Comparison of ENCODE assay signal across 8 cellular contexts in the genomic region with DNA sequence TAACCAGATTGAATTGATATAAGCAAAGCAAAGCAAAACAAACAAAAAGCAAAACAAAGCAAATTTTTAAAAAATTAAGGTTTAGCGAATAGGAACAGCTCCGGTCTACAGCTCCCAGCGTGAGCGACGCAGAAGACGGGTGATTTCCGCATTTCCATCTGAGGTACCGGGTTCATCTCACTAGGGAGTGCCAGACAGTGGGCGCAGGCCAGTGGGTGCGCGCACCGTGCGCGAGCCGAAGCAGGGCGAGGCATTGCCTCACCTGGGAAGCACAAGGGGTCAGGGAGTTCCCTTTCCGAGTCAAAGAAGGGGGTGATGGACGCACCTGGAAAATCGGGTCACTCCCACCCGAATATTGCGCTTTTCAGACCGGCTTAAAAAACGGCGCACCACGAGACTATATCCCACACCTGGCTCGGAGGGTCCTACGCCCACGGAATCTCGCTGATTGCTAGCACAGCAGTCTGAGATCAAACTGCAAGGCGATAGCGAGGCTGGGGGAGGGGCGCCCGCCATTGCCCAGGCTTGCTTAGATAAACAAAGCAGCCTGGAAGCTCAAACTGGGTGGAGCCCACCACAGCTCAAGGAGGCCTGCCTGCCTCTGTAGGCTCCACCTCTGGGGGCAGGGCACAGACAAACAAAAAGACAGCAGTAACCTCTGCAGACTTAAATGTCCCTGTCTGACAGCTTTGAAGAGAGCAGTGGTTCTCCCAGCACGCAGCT.
DNase-seq lines count a peak whose midpoint lies in the region; ATAC-seq and TF ChIP-seq lines count a peak whose summit lies in the region.
"Not testable (repeated sequence)": the region's sequence is repeated elsewhere in the genome, so short reads cannot be mapped to it uniquely, and the experiment has no call there.

No MANE protein-coding gene starts in this region.

- H3K27ac ChIP-seq in DOHH2 (ENCODE audit: low read depth, low read length); ectodermal cell (ENCODE audit: insufficient read depth, low read depth, low read length, poor library complexity, severe bottlenecking): not testable (repeated sequence)

- TF ChIP-seq CTCF in DOHH2 (IDR thresholded peaks at IDR 0.05; ENCODE audit: low read depth, low read length, poor library complexity, severe bottlenecking); WI38 (IDR thresholded peaks at IDR 0.05; ENCODE audit: low read depth, low read length); nephron (IDR thresholded peaks at IDR 0.05; ENCODE audit: unreplicated experiment in 3 of 3): not testable (repeated sequence)

- intact Hi-C loops in activated T-helper 2 cell treated with anti-CD3 and anti-CD28 coated beads, Interferon-gamma antibody, Interleukin-2, Interleukin-4, amounts not matched to agents 10 μg/mL and 5 μg/mL and 100 μg/mL, durations not matched to agents 14 hours and 24 hours and 36 hours (cut with micrococcal nuclease), result loop anchor here (2.0 kb wide), 1 partner anchor 235 kb away; no protein-coding TSS in a partner anchor

- H3K4me2 ChIP-seq in DOHH2 (ENCODE audit: low read length), result peak overlapping the region; percentile 18; the same call in 1 of the 2 replicates

- H3K4me1 Mint-ChIP-seq in activated T-helper 2 cell treated with anti-CD3 and anti-CD28 coated beads, Interferon-gamma antibody, Interleukin-2, Interleukin-4, amounts not matched to agents 10 μg/mL and 5 μg/mL and 100 μg/mL, durations not matched to agents 14 hours and 24 hours and 36 hours (ENCODE audit: low read depth); nephron; stimulated activated naive CD8-positive, alpha-beta T cell treated with anti-CD3 and anti-CD28 coated beads, Interleukin-15, amount 100 ng/mL, for 72 hours: not testable (repeated sequence)

- peak overlapping the region; percentile 47 for H3K4me3 Mint-ChIP-seq in activated T-helper 2 cell treated with anti-CD3 and anti-CD28 coated beads, Interferon-gamma antibody, Interleukin-2, Interleukin-4, amounts not matched to agents 10 μg/mL and 5 μg/mL and 100 μg/mL, durations not matched to agents 14 hours and 24 hours and 36 hours (ENCODE audit: low read depth)
- peak overlapping the region; percentile 73 to 79 (median 76) for H3K4me3 Mint-ChIP-seq in nephron
- H3K4me3 Mint-ChIP-seq in stimulated activated naive CD8-positive, alpha-beta T cell treated with anti-CD3 and anti-CD28 coated beads, Interleukin-15, amount 100 ng/mL, for 72 hours, result peak overlapping the region; percentile 58 to 82

- H3F3A ChIP-seq in DOHH2 (ENCODE audit: control insufficient read depth, insufficient read depth), result not testable (repeated sequence)

- H3K79me2 ChIP-seq in DOHH2 (ENCODE audit: control insufficient read depth, low read length), result not testable (repeated sequence)

- H3K9me2 ChIP-seq in DOHH2 (replicated peaks; ENCODE audit: control insufficient read depth, low read length), result not testable (repeated sequence)

- not testable (repeated sequence) for H3K27me3 ChIP-seq in DOHH2 (ENCODE audit: control insufficient read depth, low read length); MG63; ectodermal cell (ENCODE audit: control insufficient read depth, insufficient read depth, low read length, poor library complexity, severe bottlenecking)

- not testable (repeated sequence) for H3K9me3 ChIP-seq in DOHH2 (ENCODE audit: control insufficient read depth, insufficient read depth, low read length); MG63; ectodermal cell (ENCODE audit: control insufficient read depth, low read length)

- H3K36me3 Mint-ChIP-seq in activated T-helper 2 cell treated with anti-CD3 and anti-CD28 coated beads, Interferon-gamma antibody, Interleukin-2, Interleukin-4, amounts not matched to agents 10 μg/mL and 5 μg/mL and 100 μg/mL, durations not matched to agents 14 hours and 24 hours and 36 hours (ENCODE audit: low read depth); nephron (ENCODE audit: low read depth): not testable (repeated sequence)

- not testable (repeated sequence) for DNase-seq in MG63; activated T-helper 2 cell treated with anti-CD3 and anti-CD28 coated beads, Interferon-gamma antibody, Interleukin-2, Interleukin-4, amounts not matched to agents 10 μg/mL and 5 μg/mL and 100 μg/mL, durations not matched to agents 14 hours and 24 hours and 36 hours (ENCODE audit: low spot score); stimulated activated naive CD8-positive, alpha-beta T cell treated with anti-CD3 and anti-CD28 coated beads, Interleukin-15, amount 100 ng/mL, for 72 hours

- ATAC-seq in stimulated activated naive CD8-positive, alpha-beta T cell treated with anti-CD3 and anti-CD28 coated beads, Interleukin-15, amount 100 ng/mL, for 72 hours, result not testable (repeated sequence)

- not testable (repeated sequence) for H3K27ac Mint-ChIP-seq in activated T-helper 2 cell treated with anti-CD3 and anti-CD28 coated beads, Interferon-gamma antibody, Interleukin-2, Interleukin-4, amounts not matched to agents 10 μg/mL and 5 μg/mL and 100 μg/mL, durations not matched to agents 14 hours and 24 hours and 36 hours; nephron; stimulated activated naive CD8-positive, alpha-beta T cell treated with anti-CD3 and anti-CD28 coated beads, Interleukin-15, amount 100 ng/mL, for 72 hours

- 3 to 14% methylated on average over 6 to 7 of the region's 34 CpGs for WGBS in ectodermal cell, 2 experiments

- H3K4me1 ChIP-seq in DOHH2 (ENCODE audit: control insufficient read depth, low read length); ectodermal cell (ENCODE audit: control insufficient read depth, insufficient read depth, low read length): not testable (repeated sequence)

- H3K4me3 ChIP-seq in DOHH2 (ENCODE audit: low read length) (peak overlapping the region; percentile 2; the same call in 1 of the 2 replicates), MG63 (peak overlapping the region; percentile 28), WI38 (ENCODE audit: low read depth, low read length) (peak overlapping the region; percentile 31), ectodermal cell (ENCODE audit: insufficient read depth, low read depth, low read length) (peak overlapping the region; percentile 16), iPS-11a (ENCODE audit: low read depth, low read length) (peak overlapping the region; percentile 33)

- H3K9me3 Mint-ChIP-seq in activated T-helper 2 cell treated with anti-CD3 and anti-CD28 coated beads, Interferon-gamma antibody, Interleukin-2, Interleukin-4, amounts not matched to agents 10 μg/mL and 5 μg/mL and 100 μg/mL, durations not matched to agents 14 hours and 24 hours and 36 hours; nephron; stimulated activated naive CD8-positive, alpha-beta T cell treated with anti-CD3 and anti-CD28 coated beads, Interleukin-15, amount 100 ng/mL, for 72 hours: not testable (repeated sequence)

- H4K20me1 ChIP-seq in DOHH2 (ENCODE audit: control insufficient read depth, insufficient read depth, low read depth, low read length), result not testable (repeated sequence)

- not testable (repeated sequence) for H3K36me3 ChIP-seq in DOHH2 (ENCODE audit: control insufficient read depth, low read length); MG63; ectodermal cell (ENCODE audit: control insufficient read depth, insufficient read depth, low read length)

- peaks cover 12% of the 10 kb centered on the region for H3K27me3 Mint-ChIP-seq in activated T-helper 2 cell treated with anti-CD3 and anti-CD28 coated beads, Interferon-gamma antibody, Interleukin-2, Interleukin-4, amounts not matched to agents 10 μg/mL and 5 μg/mL and 100 μg/mL, durations not matched to agents 14 hours and 24 hours and 36 hours (ENCODE audit: low read depth)
- H3K27me3 Mint-ChIP-seq in nephron (ENCODE audit: low read depth), result not testable (repeated sequence)
- peaks cover 49% of the 10 kb centered on the region for H3K27me3 Mint-ChIP-seq in stimulated activated naive CD8-positive, alpha-beta T cell treated with anti-CD3 and anti-CD28 coated beads, Interleukin-15, amount 100 ng/mL, for 72 hours
